Comparison of ENCODE assay signal across 15 cellular contexts in genomic region chr16:89871895-89872294, GRCh38. TPM values are rescaled to one million over a fixed set of nuclear protein-coding genes. Genes with fewer than 3 reads are reported as not detected.
DNase-seq lines count a peak whose midpoint lies in the region; ATAC-seq and TF ChIP-seq lines count a peak whose summit lies in the region.
"Had no signal": no experiment of that assay in that cellular context is flagged by ENCODE, and none has a peak within 500 bp of the region (broad histone marks: within the 10 kb centered on the region; RNA-seq: fewer than 3 reads in every experiment).

No MANE protein-coding gene starts in this region.

- H2AFZ ChIP-seq in PC-9 = no peak overlapping the region
- H2AFZ ChIP-seq: parathyroid adenoma had no signal

- H3K4me3 ChIP-seq in PC-9 (no peak overlapping the region; the same call in 1 of the 2 replicates), endodermal cell (ENCODE audit: low read length) (no peak overlapping the region)
- H3K4me3 ChIP-seq: cardiac muscle cell had no signal

- H3K9me3 ChIP-seq in CD4-positive, alpha-beta T cell (ENCODE audit: control insufficient read depth, low read length) = no peaks in the 10 kb centered on the region
- H3K9me3 ChIP-seq in PC-9 (ENCODE audit: insufficient read depth, low read depth) (no peaks in the 10 kb centered on the region; the same call in 1 of the 2 replicates), endodermal cell (ENCODE audit: control insufficient read depth, low read length) (peaks cover 38% of the 10 kb centered on the region)

- peaks cover 32% of the 10 kb centered on the region; the same call in 1 of the 2 replicates for H3F3A ChIP-seq in PC-9 (ENCODE audit: insufficient read depth, low read depth)

- H3K79me2 ChIP-seq in PC-9 (ENCODE audit: low read depth) = peaks cover 28% of the 10 kb centered on the region

- no peaks in the 10 kb centered on the region for H3K27me3 Mint-ChIP-seq in activated CD4-positive, alpha-beta T cell treated with anti-CD3 and anti-CD28 coated beads, Interleukin-2, amount 10 ng/mL, durations not matched to agents 24 days and 14 days
- H3K27me3 Mint-ChIP-seq in CD4-positive, alpha-beta T cell = no peaks in the 10 kb centered on the region
- no peaks in the 10 kb centered on the region for H3K27me3 Mint-ChIP-seq in endodermal cell (ENCODE audit: insufficient read depth)

- H3K4me1 Mint-ChIP-seq in activated CD4-positive, alpha-beta T cell treated with anti-CD3 and anti-CD28 coated beads, Interleukin-2, amount 10 ng/mL, durations not matched to agents 24 days and 14 days = peaks cover 12% of the 10 kb centered on the region
- H3K4me1 Mint-ChIP-seq in CD4-positive, alpha-beta T cell (ENCODE audit: low read depth) = peaks cover 14% of the 10 kb centered on the region
- no peaks in the 10 kb centered on the region for H3K4me1 Mint-ChIP-seq in endodermal cell

- POLR2A ChIA-PET in CD4-positive, alpha-beta T cell (lab: Charles Lee) = interaction anchor here (0.8 to 4.8 kb wide), 5 partner anchors 9 to 175 kb away, joined by 3 to 104 read pairs (median 25); partner anchors contain the start of gene SPATA2L
- POLR2A ChIA-PET in PC-9 (lab: Charles Lee; ENCODE audit: unreplicated experiment) = no interaction called here

- H3K27me3 ChIP-seq in CD4-positive, alpha-beta T cell (ENCODE audit: control insufficient read depth, insufficient read depth, low read length) = no peaks in the 10 kb centered on the region
- H3K27me3 ChIP-seq in PC-9 (ENCODE audit: insufficient read depth, low read depth) = no peaks in the 10 kb centered on the region
- H3K27me3 ChIP-seq in endodermal cell (ENCODE audit: control insufficient read depth, insufficient read depth, low read length, poor library complexity, severe bottlenecking) = no peaks in the 10 kb centered on the region
- H3K27me3 ChIP-seq: cardiac muscle cell had no signal

- WGBS in endodermal cell (ENCODE audit: insufficient coverage in 1 of 2, insufficient read length in 1 of 2), 2 experiments = 88 to 95% methylated on average over 8 to 9 of the region's 9 CpGs

- no peak overlapping the region for H3K9ac ChIP-seq in endodermal cell (ENCODE audit: extremely low read depth, low read length, poor library complexity, severe bottlenecking)
- H3K9ac ChIP-seq: parathyroid adenoma had no signal

- peaks cover 4% of the 10 kb centered on the region for H3K9me3 Mint-ChIP-seq in activated CD4-positive, alpha-beta T cell treated with anti-CD3 and anti-CD28 coated beads, Interleukin-2, amount 10 ng/mL, durations not matched to agents 24 days and 14 days
- H3K9me3 Mint-ChIP-seq in CD4-positive, alpha-beta T cell = peaks cover 2% of the 10 kb centered on the region
- peaks cover 33% of the 10 kb centered on the region for H3K9me3 Mint-ChIP-seq in endodermal cell

- no peak overlapping the region for H3K27ac Mint-ChIP-seq in activated CD4-positive, alpha-beta T cell treated with anti-CD3 and anti-CD28 coated beads, Interleukin-2, amount 10 ng/mL, durations not matched to agents 24 days and 14 days
- peak overlapping the region; percentile 79 for H3K27ac Mint-ChIP-seq in CD4-positive, alpha-beta T cell
- H3K27ac Mint-ChIP-seq in endodermal cell = no peak overlapping the region

- peaks cover 15% of the 10 kb centered on the region; the same call in 1 of the 2 replicates for H3K36me3 ChIP-seq in PC-9 (ENCODE audit: low read depth)
- H3K36me3 ChIP-seq in endodermal cell (ENCODE audit: control insufficient read depth, insufficient read depth, low read length) = peaks cover 30% of the 10 kb centered on the region

- no peaks in the 10 kb centered on the region for H3K9me2 ChIP-seq in PC-9 (ENCODE audit: insufficient read depth)

- intact Hi-C loops in activated CD4-positive, alpha-beta T cell treated with anti-CD3 and anti-CD28 coated beads, Interleukin-2, amount 10 ng/mL, durations not matched to agents 24 days and 14 days (cut with micrococcal nuclease) = loop anchor here (5.0 kb wide), 1 partner anchor 55 kb away; no protein-coding TSS in a partner anchor
- intact Hi-C loops in CD4-positive, alpha-beta T cell (cut with DNase I, micrococcal nuclease) = loop anchor here in 1 of 2 experiments (2.0 to 5.0 kb wide), 5 partner anchors 55 to 625 kb away; partner anchors contain the start of genes ANKRD11, DBNDD1, FANCA and VPS9D1
- intact Hi-C loops in PC-9 (cut with micrococcal nuclease; ENCODE audit: unreplicated experiment) = no loop called here

- H3K4me1 ChIP-seq in PC-9 (replicated peaks; ENCODE audit: insufficient read depth) = peaks cover 11% of the 10 kb centered on the region
- peaks cover 5% of the 10 kb centered on the region for H3K4me1 ChIP-seq in endodermal cell (ENCODE audit: control insufficient read depth, insufficient read depth, low read length)
- H3K4me1 ChIP-seq: parathyroid adenoma had no signal

- H3K36me3 Mint-ChIP-seq in activated CD4-positive, alpha-beta T cell treated with anti-CD3 and anti-CD28 coated beads, Interleukin-2, amount 10 ng/mL, durations not matched to agents 24 days and 14 days (ENCODE audit: low read depth) = peaks cover 28% of the 10 kb centered on the region
- H3K36me3 Mint-ChIP-seq in CD4-positive, alpha-beta T cell (ENCODE audit: low read depth) = peaks cover 28% of the 10 kb centered on the region
- peaks cover 26% of the 10 kb centered on the region for H3K36me3 Mint-ChIP-seq in endodermal cell (ENCODE audit: low read depth)

- H4K20me1 ChIP-seq in PC-9 (ENCODE audit: insufficient read depth) = peaks cover 27% of the 10 kb centered on the region

- no peak overlapping the region for H3K27ac ChIP-seq in CD4-positive, alpha-beta T cell (ENCODE audit: low read depth, low read length)
- H3K27ac ChIP-seq in PC-9 = no peak overlapping the region
- no peak overlapping the region for H3K27ac ChIP-seq in endodermal cell (ENCODE audit: low read depth, low read length)
- H3K27ac ChIP-seq: parathyroid adenoma had no signal

- peak overlapping the region; percentile 89 for H3K4me2 ChIP-seq in PC-9

- TF ChIP-seq CTCF in CD4-positive, alpha-beta T cell (IDR thresholded peaks at IDR 0.05) = no peak
- TF ChIP-seq CTCF in PC-9 (conservative IDR thresholded peaks at IDR 0.05) (no peak), endodermal cell (conservative IDR thresholded peaks at IDR 0.05) (no peak)

- H3K4me3 Mint-ChIP-seq in activated CD4-positive, alpha-beta T cell treated with anti-CD3 and anti-CD28 coated beads, Interleukin-2, amount 10 ng/mL, durations not matched to agents 24 days and 14 days = peak overlapping the region; percentile 92
- H3K4me3 Mint-ChIP-seq in CD4-positive, alpha-beta T cell = peak overlapping the region; percentile 30
- H3K4me3 Mint-ChIP-seq in endodermal cell = peak overlapping the region; percentile 77

- BruUV-seq in PC-9 (replicated peaks; lab: Mats Ljungman, UMichigan) = no TSS peak

- no peak for ATAC-seq in CD4-positive, alpha-beta T cell (ENCODE audit: poor library complexity)

- no peak for DNase-seq in activated CD4-positive, alpha-beta T cell treated with anti-CD3 and anti-CD28 coated beads, Interleukin-2, amount 10 ng/mL, durations not matched to agents 24 days and 14 days
- DNase-seq in activated CD4-positive, alpha-beta T cell treated with anti-CD3 and anti-CD28 coated beads for 48 hours = no peak
- DNase-seq in CD4-positive, alpha-beta T cell = no peak
- DNase-seq in PC-9 (no peak), endodermal cell (no peak), anterior cingulate cortex (lab: John Stamatoyannopoulos, UW) (no peak), NCI-H146 treated with DMSO at 0.1 percent for 48 hours (lab: John Stamatoyannopoulos, UW; ENCODE audit: unreplicated experiment) (no peak), NCI-H2107 (lab: John Stamatoyannopoulos, UW) (no peak)
- DNase-seq: activated gamma-delta T cell; effector memory CD4-positive, alpha-beta T cell; MM.1S; NCI-H2081 treated with DMSO at 0.1 percent for 48 hours; NCI-H774 had no signal

- CTCF ChIA-PET in CD4-positive, alpha-beta T cell (lab: Charles Lee) = interaction anchor here (0.6 to 5.8 kb wide), 3 partner anchors 11 to 1372 kb away, joined by 3 to 38 read pairs (median 3); no protein-coding TSS in a partner anchor
- CTCF ChIA-PET in PC-9 (lab: Charles Lee) = no interaction called here

RNA-seq across cellular contexts. Expression of gene TCF25, which starts 1.5 kb away (rescaled TPM):
- 192 and 194 TPM in 2 replicates for total RNA-seq in activated CD4-positive, alpha-beta T cell treated with anti-CD3 and anti-CD28 coated beads, Interleukin-2, amount 10 ng/mL, durations not matched to agents 24 days and 14 days
- 100 to 1,000 TPM; 306 to 307 TPM for total RNA-seq in CD4-positive, alpha-beta T cell
- total RNA-seq in PC-9 (2021) = 298 and 347 TPM in 2 replicates
- 100 to 1,000 TPM; 172 to 176 TPM for total RNA-seq in endodermal cell
- polyA plus RNA-seq in endodermal cell (2013, experiment 1 of 2) = 131 TPM
- polyA plus RNA-seq in endodermal cell (2013, experiment 2 of 2) = 130 TPM

RNA-seq across cellular contexts. Expression of gene SPIRE2, which starts 43.6 kb away (rescaled TPM):
- 1.9 and 2.0 TPM in 2 replicates for total RNA-seq in activated CD4-positive, alpha-beta T cell treated with anti-CD3 and anti-CD28 coated beads, Interleukin-2, amount 10 ng/mL, durations not matched to agents 24 days and 14 days
- total RNA-seq in CD4-positive, alpha-beta T cell = 1 to 10 TPM; 1.1 TPM
- 34.5 and 48.6 TPM in 2 replicates for total RNA-seq in PC-9 (2021)
- 10 to 100 TPM; 12.8 to 12.9 TPM for total RNA-seq in endodermal cell
- polyA plus RNA-seq in endodermal cell (2013, experiment 1 of 2) = 10.5 TPM
- 7.9 TPM for polyA plus RNA-seq in endodermal cell (2013, experiment 2 of 2)

RNA-seq across cellular contexts. Expression of gene MC1R, which starts 46.8 kb away (rescaled TPM):
- 4.6 and 5.9 TPM in 2 replicates for total RNA-seq in activated CD4-positive, alpha-beta T cell treated with anti-CD3 and anti-CD28 coated beads, Interleukin-2, amount 10 ng/mL, durations not matched to agents 24 days and 14 days
- 1 to 10 TPM; 6.7 to 6.9 TPM for total RNA-seq in CD4-positive, alpha-beta T cell
- total RNA-seq in PC-9 (2021) = 34.3 and 45.2 TPM in 2 replicates
- total RNA-seq in endodermal cell = 1 to 10 TPM; 3.4 to 4.8 TPM
- 2.7 TPM for polyA plus RNA-seq in endodermal cell (2013, experiment 1 of 2)
- 2.9 TPM for polyA plus RNA-seq in endodermal cell (2013, experiment 2 of 2)

RNA-seq across cellular contexts. Expression of gene TUBB3, which starts 51.2 kb away (rescaled TPM):
- 2.2 and 2.6 TPM in 2 replicates for total RNA-seq in activated CD4-positive, alpha-beta T cell treated with anti-CD3 and anti-CD28 coated beads, Interleukin-2, amount 10 ng/mL, durations not matched to agents 24 days and 14 days
- under 1 TPM; 0.78 to 0.88 TPM for total RNA-seq in CD4-positive, alpha-beta T cell
- 79.6 and 105 TPM in 2 replicates for total RNA-seq in PC-9 (2021)
- total RNA-seq in endodermal cell = 100 to 1,000 TPM; 109 to 140 TPM
- polyA plus RNA-seq in endodermal cell (2013, experiment 1 of 2) = 466 TPM
- 448 TPM for polyA plus RNA-seq in endodermal cell (2013, experiment 2 of 2)

RNA-seq across cellular contexts. Expression of gene FANCA, which starts 55.4 kb away (rescaled TPM):
- total RNA-seq in activated CD4-positive, alpha-beta T cell treated with anti-CD3 and anti-CD28 coated beads, Interleukin-2, amount 10 ng/mL, durations not matched to agents 24 days and 14 days = 226 and 237 TPM in 2 replicates
- total RNA-seq in CD4-positive, alpha-beta T cell = 1 to 10 TPM; 4.1 to 5.0 TPM
- total RNA-seq in PC-9 (2021) (61.6 and 79.9 TPM in 2 replicates), endodermal cell (100 to 1,000 TPM; 131 to 165 TPM)
- polyA plus RNA-seq in endodermal cell (2013, experiment 1 of 2) = 79.8 TPM
- 71.3 TPM for polyA plus RNA-seq in endodermal cell (2013, experiment 2 of 2)

Comparison
In these comparisons a context has a peak if more than half of its experiments do, and no peak if none do; other contexts are left out.
1. H3K4me3 Mint-ChIP-seq: peak in every context shown above with its lines; median percentile 92 in activated CD4-positive, alpha-beta T cell treated with anti-CD3 and anti-CD28 coated beads, Interleukin-2, amount 10 ng/mL, durations not matched to agents 24 days and 14 days; 77 in endodermal cell; 30 in CD4-positive, alpha-beta T cell.